Comparison of ENCODE assay signal across 1 cellular context in the genomic region with DNA sequence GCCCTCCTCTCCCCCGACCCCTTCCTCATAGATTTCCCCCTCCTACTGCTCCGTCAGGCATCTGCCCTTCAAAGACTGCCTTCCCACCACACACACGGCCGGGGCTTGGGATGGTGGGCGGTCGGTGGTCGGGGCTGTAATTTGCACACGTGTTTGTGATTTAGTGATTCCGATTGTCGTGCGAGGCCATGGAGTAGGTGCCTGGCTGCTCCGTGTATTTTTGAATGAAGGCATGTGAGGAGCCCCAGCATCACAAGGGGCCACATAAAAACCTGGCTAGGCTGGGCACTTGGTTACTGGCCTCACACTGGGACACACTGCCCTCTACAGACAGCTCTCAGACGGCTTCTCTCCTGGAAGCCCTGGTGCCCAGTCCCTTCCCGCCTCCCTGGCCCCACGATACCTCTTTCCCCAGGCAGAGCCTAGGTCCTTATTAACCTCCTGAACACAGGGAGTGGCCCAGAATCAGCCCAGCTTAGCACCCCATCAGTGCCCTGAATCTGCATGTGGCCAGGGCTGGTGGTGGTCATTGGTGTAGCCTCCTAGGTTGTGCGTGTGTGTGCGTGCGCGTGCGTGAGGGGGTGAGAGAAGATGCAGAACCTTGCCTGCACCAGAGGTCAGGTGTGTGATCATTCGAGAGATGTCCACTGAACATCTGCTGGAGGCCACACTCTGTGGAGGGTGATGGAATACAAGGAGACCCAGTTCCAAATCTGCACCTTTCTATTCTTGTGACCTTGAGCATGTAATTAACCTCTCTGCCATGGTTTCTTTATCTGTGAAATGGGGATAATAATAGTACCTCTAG.
TF ChIP-seq lines count a peak whose summit lies in the region.

No MANE protein-coding gene starts in this region.

TF ChIP-seq in HepG2, 621 proteins besides CTCF, POLR2A, EP300 and RAD21 (continued from another document):
- TF ChIP-seq, protein P1, sequence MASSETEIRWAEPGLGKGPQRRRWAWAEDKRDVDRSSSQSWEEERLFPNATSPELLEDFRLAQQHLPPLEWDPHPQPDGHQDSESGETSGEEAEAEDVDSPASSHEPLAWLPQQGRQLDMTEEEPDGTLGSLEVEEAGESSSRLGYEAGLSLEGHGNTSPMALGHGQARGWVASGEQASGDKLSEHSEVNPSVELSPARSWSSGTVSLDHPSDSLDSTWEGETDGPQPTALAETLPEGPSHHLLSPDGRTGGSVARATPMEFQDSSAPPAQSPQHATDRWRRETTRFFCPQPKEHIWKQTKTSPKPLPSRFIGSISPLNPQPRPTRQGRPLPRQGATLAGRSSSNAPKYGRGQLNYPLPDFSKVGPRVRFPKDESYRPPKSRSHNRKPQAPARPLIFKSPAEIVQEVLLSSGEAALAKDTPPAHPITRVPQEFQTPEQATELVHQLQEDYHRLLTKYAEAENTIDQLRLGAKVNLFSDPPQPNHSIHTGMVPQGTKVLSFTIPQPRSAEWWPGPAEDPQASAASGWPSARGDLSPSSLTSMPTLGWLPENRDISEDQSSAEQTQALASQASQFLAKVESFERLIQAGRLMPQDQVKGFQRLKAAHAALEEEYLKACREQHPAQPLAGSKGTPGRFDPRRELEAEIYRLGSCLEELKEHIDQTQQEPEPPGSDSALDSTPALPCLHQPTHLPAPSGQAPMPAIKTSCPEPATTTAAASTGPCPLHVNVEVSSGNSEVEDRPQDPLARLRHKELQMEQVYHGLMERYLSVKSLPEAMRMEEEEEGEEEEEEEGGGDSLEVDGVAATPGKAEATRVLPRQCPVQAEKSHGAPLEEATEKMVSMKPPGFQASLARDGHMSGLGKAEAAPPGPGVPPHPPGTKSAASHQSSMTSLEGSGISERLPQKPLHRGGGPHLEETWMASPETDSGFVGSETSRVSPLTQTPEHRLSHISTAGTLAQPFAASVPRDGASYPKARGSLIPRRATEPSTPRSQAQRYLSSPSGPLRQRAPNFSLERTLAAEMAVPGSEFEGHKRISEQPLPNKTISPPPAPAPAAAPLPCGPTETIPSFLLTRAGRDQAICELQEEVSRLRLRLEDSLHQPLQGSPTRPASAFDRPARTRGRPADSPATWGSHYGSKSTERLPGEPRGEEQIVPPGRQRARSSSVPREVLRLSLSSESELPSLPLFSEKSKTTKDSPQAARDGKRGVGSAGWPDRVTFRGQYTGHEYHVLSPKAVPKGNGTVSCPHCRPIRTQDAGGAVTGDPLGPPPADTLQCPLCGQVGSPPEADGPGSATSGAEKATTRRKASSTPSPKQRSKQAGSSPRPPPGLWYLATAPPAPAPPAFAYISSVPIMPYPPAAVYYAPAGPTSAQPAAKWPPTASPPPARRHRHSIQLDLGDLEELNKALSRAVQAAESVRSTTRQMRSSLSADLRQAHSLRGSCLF (CRISPR knock-in tag; IDR thresholded peaks at IDR 0.05; ENCODE audit: borderline replicate concordance) = peak; percentile 41; the same call in 1 of the 2 replicates
- no peak for TF ChIP-seq HNRNPUL1 (IDR thresholded peaks at IDR 0.05; ENCODE audit: low read depth, low read length)
- peak; percentile 49; the same call in 1 of the 2 replicates for TF ChIP-seq ELF3 (CRISPR knock-in tag; IDR thresholded peaks at IDR 0.05)
- TF ChIP-seq, protein P2, sequence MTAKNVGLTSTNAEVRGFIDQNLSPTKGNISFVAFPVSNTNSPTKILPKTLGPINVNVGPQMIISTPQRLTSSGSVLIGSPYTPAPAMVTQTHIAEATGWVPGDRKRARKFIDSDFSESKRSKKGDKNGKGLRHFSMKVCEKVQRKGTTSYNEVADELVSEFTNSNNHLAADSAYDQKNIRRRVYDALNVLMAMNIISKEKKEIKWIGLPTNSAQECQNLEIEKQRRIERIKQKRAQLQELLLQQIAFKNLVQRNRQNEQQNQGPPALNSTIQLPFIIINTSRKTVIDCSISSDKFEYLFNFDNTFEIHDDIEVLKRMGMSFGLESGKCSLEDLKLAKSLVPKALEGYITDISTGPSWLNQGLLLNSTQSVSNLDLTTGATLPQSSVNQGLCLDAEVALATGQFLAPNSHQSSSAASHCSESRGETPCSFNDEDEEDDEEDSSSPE (CRISPR knock-in tag; IDR thresholded peaks at IDR 0.05) = peak; percentile 88
- peak; percentile 89 for TF ChIP-seq ZC3H13 (CRISPR knock-in tag; IDR thresholded peaks at IDR 0.05)
- TF ChIP-seq, protein P3, sequence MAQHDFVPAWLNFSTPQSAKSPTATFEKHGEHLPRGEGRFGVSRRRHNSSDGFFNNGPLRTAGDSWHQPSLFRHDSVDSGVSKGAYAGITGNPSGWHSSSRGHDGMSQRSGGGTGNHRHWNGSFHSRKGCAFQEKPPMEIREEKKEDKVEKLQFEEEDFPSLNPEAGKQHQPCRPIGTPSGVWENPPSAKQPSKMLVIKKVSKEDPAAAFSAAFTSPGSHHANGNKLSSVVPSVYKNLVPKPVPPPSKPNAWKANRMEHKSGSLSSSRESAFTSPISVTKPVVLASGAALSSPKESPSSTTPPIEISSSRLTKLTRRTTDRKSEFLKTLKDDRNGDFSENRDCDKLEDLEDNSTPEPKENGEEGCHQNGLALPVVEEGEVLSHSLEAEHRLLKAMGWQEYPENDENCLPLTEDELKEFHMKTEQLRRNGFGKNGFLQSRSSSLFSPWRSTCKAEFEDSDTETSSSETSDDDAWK (CRISPR knock-in tag; IDR thresholded peaks at IDR 0.05) = no peak
- no peak for TF ChIP-seq SP140L (CRISPR knock-in tag; IDR thresholded peaks at IDR 0.05; ENCODE audit: borderline replicate concordance)
TF ChIP-seq in HepG2: peak in this region for 296.
